In genomic region chr6:32844839-32845372, GRCh38 we compare ENCODE assay signal across 8 cellular contexts. TPM values are rescaled to one million over a fixed set of nuclear protein-coding genes. Genes with fewer than 3 reads are reported as not detected.
A peak's percentile ranks its signal among the peaks of the same experiment; 100 is the strongest.
DNase-seq lines count a peak whose midpoint lies in the region; ATAC-seq and TF ChIP-seq lines count a peak whose summit lies in the region.

No MANE protein-coding gene starts in this region.

- peaks cover 48% of the 10 kb centered on the region for H3K4me1 ChIP-seq in DND-41 (ENCODE audit: insufficient read depth, low read length)

- no peak; the same call in 2 of the 3 replicates for ATAC-seq in DND-41 (ENCODE audit: insufficient read depth, low read depth)
- peak; percentile 25 for ATAC-seq in effector memory CD8-positive, alpha-beta T cell (replicated peaks)

- peaks cover 27% of the 10 kb centered on the region for H3K79me2 ChIP-seq in DND-41 (ENCODE audit: insufficient read depth, low read length)

- no peaks in the 10 kb centered on the region for H3K9me3 ChIP-seq in DND-41 (ENCODE audit: insufficient read depth, low read length, severe bottlenecking)

- peak overlapping the region; percentile 92 for H3K9ac ChIP-seq in DND-41 (ENCODE audit: low read depth, low read length)

- DNase-seq in DND-41, result no peak
- no peak for DNase-seq in NB4 (ENCODE audit: low read depth)
- peak in 2 of 3 experiments; percentile 29 to 41 for DNase-seq in effector memory CD8-positive, alpha-beta T cell
- DNase-seq in osteocyte (ENCODE audit: extremely low spot score, unreplicated experiment), result no peak
- no peak for DNase-seq in MV-4-11 (lab: John Stamatoyannopoulos, UW)
- no peak for DNase-seq in AG08396 (ENCODE audit: low spot score)
- DNase-seq in cerebellar nuclear complex (lab: John Stamatoyannopoulos, UW), result no peak
- no peak for DNase-seq in stimulated activated CD4-positive, alpha-beta T cell treated with anti-CD3 and anti-CD28 coated beads, Interleukin-2, amount 100 ng/mL, for 48 hours

- H3K27ac Mint-ChIP-seq in effector memory CD8-positive, alpha-beta T cell, result peak overlapping the region; percentile 98 to 100
- peak overlapping the region; percentile 99 for H3K27ac Mint-ChIP-seq in osteocyte (ENCODE audit: unreplicated experiment)

- peak overlapping the region; percentile 79 for H3K4me2 ChIP-seq in DND-41 (ENCODE audit: insufficient read depth, low read length)

- peak overlapping the region; percentile 90 for H2AFZ ChIP-seq in DND-41 (ENCODE audit: low read depth, low read length)

- H4K20me1 ChIP-seq in DND-41 (ENCODE audit: insufficient read depth, low read length), result no peaks in the 10 kb centered on the region

- H3K27ac ChIP-seq in DND-41 (ENCODE audit: low read length), result peak overlapping the region; percentile 99

- H3K36me3 ChIP-seq in DND-41 (ENCODE audit: insufficient read depth, low read length), result peaks cover 56% of the 10 kb centered on the region

- H3K27me3 ChIP-seq in DND-41 (ENCODE audit: insufficient read depth, low read length, poor library complexity), result no peaks in the 10 kb centered on the region

- H3K4me3 Mint-ChIP-seq in effector memory CD8-positive, alpha-beta T cell, result peak overlapping the region; percentile 99 to 100
- H3K4me3 Mint-ChIP-seq in osteocyte (ENCODE audit: unreplicated experiment), result peak overlapping the region; percentile 96

- no peaks in the 10 kb centered on the region for H3K9me3 Mint-ChIP-seq in effector memory CD8-positive, alpha-beta T cell
- no peaks in the 10 kb centered on the region for H3K9me3 Mint-ChIP-seq in osteocyte (ENCODE audit: unreplicated experiment)

- peak overlapping the region; percentile 6 to 94; a peak in 3 of 4 replicates for H3K4me3 ChIP-seq in DND-41 (ENCODE audit: low read depth in 1 of 2, low read length in 2 of 2)
- peak overlapping the region; percentile 87 for H3K4me3 ChIP-seq in NB4 (ENCODE audit: low read depth, low read length)

- peaks cover 74 to 85% of the 10 kb centered on the region in 2 donors for H3K4me1 Mint-ChIP-seq in effector memory CD8-positive, alpha-beta T cell (ENCODE audit: low read depth in 2 of 2)
- peaks cover 18% of the 10 kb centered on the region for H3K4me1 Mint-ChIP-seq in osteocyte (ENCODE audit: unreplicated experiment)

- H3K36me3 Mint-ChIP-seq in effector memory CD8-positive, alpha-beta T cell (ENCODE audit: insufficient read depth), result peaks cover 92% of the 10 kb centered on the region
- peaks cover 53% of the 10 kb centered on the region for H3K36me3 Mint-ChIP-seq in osteocyte (ENCODE audit: unreplicated experiment)

- peak; percentile 68 for TF ChIP-seq POLR2A in NB4 (IDR thresholded peaks at IDR 0.05; ENCODE audit: extremely low read depth, insufficient read length)

- H3K27me3 Mint-ChIP-seq in effector memory CD8-positive, alpha-beta T cell, result no peaks in the 10 kb centered on the region
- no peaks in the 10 kb centered on the region for H3K27me3 Mint-ChIP-seq in osteocyte (ENCODE audit: unreplicated experiment)

- TF ChIP-seq CTCF in DND-41 (IDR thresholded peaks at IDR 0.05; ENCODE audit: borderline replicate concordance, extremely low read depth, low read length, poor library complexity, severe bottlenecking), result no peak
- TF ChIP-seq CTCF in NB4 (IDR thresholded peaks at IDR 0.05; ENCODE audit: low read depth, low read length), result no peak
- no peak for TF ChIP-seq CTCF in osteocyte (IDR thresholded peaks at IDR 0.05)

RNA-seq across cellular contexts. Expression of gene PSMB8, which starts 1.1 kb away (rescaled TPM):
- total RNA-seq in osteocyte, result 66.1 and 68.8 TPM in 2 replicates

RNA-seq across cellular contexts. Expression of gene TAP2, which starts 6.4 kb away (rescaled TPM):
- total RNA-seq in osteocyte, result 50.1 and 51.9 TPM in 2 replicates

RNA-seq across cellular contexts. Expression of gene TAP1, which starts 8.6 kb away (rescaled TPM):
- total RNA-seq in osteocyte, result 33.2 and 34.5 TPM in 2 replicates

RNA-seq across cellular contexts. Expression of gene PSMB9, which starts 9.1 kb away (rescaled TPM):
- total RNA-seq in osteocyte, result 20.8 and 26.2 TPM in 2 replicates

RNA-seq across cellular contexts. Expression of gene HLA-DOB, which starts 28.1 kb away (rescaled TPM):
- total RNA-seq in osteocyte, result 0.24 and 0.57 TPM in 2 replicates

Comparison
In these comparisons a context has a peak if more than half of its experiments do, and no peak if none do; other contexts are left out.
1. DNase-seq: peak in effector memory CD8-positive, alpha-beta T cell (2 of 3); none in DND-41 (single experiment), NB4 (single experiment), osteocyte (single experiment), MV-4-11 (single experiment), AG08396 (single experiment), cerebellar nuclear complex (0 of 2) and stimulated activated CD4-positive, alpha-beta T cell treated with anti-CD3 and anti-CD28 coated beads, Interleukin-2, amount 100 ng/mL, for 48 hours (0 of 2).